Comparison of ENCODE assay signal across 23 cellular contexts in the genomic region with DNA sequence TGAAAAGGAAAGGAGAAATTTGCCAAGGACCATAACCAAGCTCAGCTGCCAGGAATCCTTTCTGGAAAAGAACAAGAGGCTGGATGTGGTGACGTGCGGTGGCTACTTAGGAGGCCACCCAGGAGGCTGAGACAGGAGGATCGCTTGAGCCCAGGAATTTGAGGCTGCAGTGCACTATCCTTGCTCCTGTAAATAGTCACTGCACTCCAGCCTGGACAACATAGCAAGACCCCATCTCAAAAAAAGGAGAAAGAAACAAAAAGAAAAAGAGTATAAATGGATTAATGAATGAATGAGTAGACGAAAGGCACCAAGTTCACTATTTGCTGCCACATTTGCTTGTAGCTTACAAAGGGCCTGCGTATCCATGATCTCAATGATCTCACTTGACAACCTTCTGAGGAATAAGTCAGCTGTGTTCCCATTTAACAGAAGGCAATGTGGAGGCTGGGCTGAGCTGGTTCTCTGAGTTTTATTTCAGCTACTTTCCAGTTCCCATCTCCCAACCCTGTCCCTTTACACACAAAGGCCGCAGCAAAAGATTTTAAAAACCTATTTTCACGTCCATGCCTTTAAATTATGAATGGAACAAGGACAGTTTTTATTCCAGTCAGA. TPM values are rescaled to one million over a fixed set of nuclear protein-coding genes. Genes with fewer than 3 reads are reported as not detected.
A peak's percentile ranks its signal among the peaks of the same experiment; 100 is the strongest.
DNase-seq lines count a peak whose midpoint lies in the region; ATAC-seq, FAIRE-seq and TF ChIP-seq lines count a peak whose summit lies in the region.
"Had no signal": no experiment of that assay in that cellular context is flagged by ENCODE, and none has a peak within 500 bp of the region (broad histone marks: within the 10 kb centered on the region; RNA-seq: fewer than 3 reads in every experiment).

No MANE protein-coding gene starts in this region.

- POLR2A ChIA-PET in WTC11 (lab: Charles Lee), result no interaction called here

- H3K9me3 Mint-ChIP-seq in WTC11, result peaks cover 15% of the 10 kb centered on the region
- H3K9me3 Mint-ChIP-seq in central memory CD8-positive, alpha-beta T cell, result peaks cover 4% of the 10 kb centered on the region
- H3K9me3 Mint-ChIP-seq: CD8-positive, alpha-beta T cell; IgD-negative memory B cell had no signal

- no peak overlapping the region for H3K23ac ChIP-seq in trophoblast cell (ENCODE audit: low read length)

- peak overlapping the region; percentile 40 for H3K14ac ChIP-seq in trophoblast cell (ENCODE audit: low read length)

- peak overlapping the region; percentile 62 for H2AK5ac ChIP-seq in trophoblast cell (ENCODE audit: low read length)

- CTCF ChIA-PET in WTC11 (lab: Charles Lee), result interaction anchor here (1.6 kb wide), 1 partner anchor 78 kb away, joined by 8 read pairs; no protein-coding TSS in a partner anchor

- ATAC-seq in WTC11 (no peak), HG03342 (IDR thresholded peaks at IDR 0.05; ENCODE audit: unreplicated experiment) (no peak)
- no peak for ATAC-seq in central memory CD8-positive, alpha-beta T cell (replicated peaks; ENCODE audit: extremely low read depth, poor library complexity, severe bottlenecking)
- ATAC-seq: A549; CD8-positive, alpha-beta T cell had no signal

- no peak overlapping the region for H3K4me3 Mint-ChIP-seq in WTC11
- H3K4me3 Mint-ChIP-seq in central memory CD8-positive, alpha-beta T cell, result no peak overlapping the region
- H3K4me3 Mint-ChIP-seq: B cell; CD8-positive, alpha-beta T cell; IgD-negative memory B cell had no signal

- peak overlapping the region; percentile 25 for H3K4ac ChIP-seq in trophoblast cell (ENCODE audit: low read depth, low read length)

- no peak overlapping the region for H3K4me3 ChIP-seq in trophoblast cell (ENCODE audit: low read depth, low read length)
- no peak overlapping the region for H3K4me3 ChIP-seq in skeletal muscle tissue (ENCODE audit: low read length in 3 of 3)
- H3K4me3 ChIP-seq: A549; BLaER1 treated with 17β-estradiol and CSF1 and Interleukin-3, amounts not matched to agents 10 nM and 100 nM; HAP-1 had no signal

- no peak for FAIRE-seq in D721Med (lab: Jason Lieb, UNC)
- FAIRE-seq: A549, G401.6, GM12891, GM19239, HTR-8/SVneo had no signal

- no CpG with 5 or more reads among the region's 7 CpGs for WGBS in trophoblast cell (ENCODE audit: extremely low coverage, insufficient coverage, insufficient read length)

- H3K79me2 ChIP-seq in trophoblast cell (ENCODE audit: control insufficient read depth, insufficient read depth, low read length, poor library complexity), result no peaks in the 10 kb centered on the region

- no peak overlapping the region for H3K4me2 ChIP-seq in trophoblast cell (ENCODE audit: low read length)
- H3K4me2 ChIP-seq: A549 had no signal

- DNase-seq in WTC11 (ENCODE audit: low spot score) (no peak), trophoblast cell (no peak), D721Med (ENCODE audit: insufficient read length, low spot score) (no peak), NCI-H1105 (lab: John Stamatoyannopoulos, UW) (no peak)
- DNase-seq in central memory CD8-positive, alpha-beta T cell (ENCODE audit: low spot score in 2 of 2), result no peak
- DNase-seq: Calu3; CD8-positive, alpha-beta T cell; DMS 273 treated with DMSO at 0.1 percent for 48 hours; DMS53; DND-41; EL; KG1 had no signal

- peaks cover 6% of the 10 kb centered on the region; the same call in 1 of the 2 replicates for H3K36me3 Mint-ChIP-seq in WTC11
- H3K36me3 Mint-ChIP-seq in central memory CD8-positive, alpha-beta T cell (ENCODE audit: insufficient read depth), result no peaks in the 10 kb centered on the region

- no peaks in the 10 kb centered on the region for H3K36me3 ChIP-seq in trophoblast cell (ENCODE audit: control insufficient read depth in 1 of 2, insufficient read depth in 2 of 2, low read length in 2 of 2)
- H3K36me3 ChIP-seq in skeletal muscle tissue (ENCODE audit: control insufficient read depth in 3 of 3, insufficient read depth in 3 of 3, low read length in 3 of 3), result no peaks in the 10 kb centered on the region
- H3K36me3 ChIP-seq: HAP-1 had no signal

- H3K4me1 ChIP-seq in trophoblast cell (ENCODE audit: control insufficient read depth in 1 of 2, insufficient read depth in 2 of 2, low read length in 2 of 2) (peaks cover 23 to 45% of the 10 kb centered on the region in 2 experiments), skeletal muscle tissue (ENCODE audit: control insufficient read depth in 3 of 3, insufficient read depth in 3 of 3, low read length in 3 of 3) (peaks cover 30 to 64% (median 51%) of the 10 kb centered on the region in 3 donors)

- H3K27me3 Mint-ChIP-seq in WTC11 (ENCODE audit: low read depth), result no peaks in the 10 kb centered on the region; the same call in 1 of the 2 replicates
- no peaks in the 10 kb centered on the region for H3K27me3 Mint-ChIP-seq in central memory CD8-positive, alpha-beta T cell

- no peak overlapping the region for H4K8ac ChIP-seq in trophoblast cell (ENCODE audit: low read depth, low read length)

- H3K18ac ChIP-seq in trophoblast cell (ENCODE audit: low read length), result no peak overlapping the region

- TF ChIP-seq CTCF in WTC11 (IDR thresholded peaks at IDR 0.05) (no peak), D721Med (IDR thresholded peaks at IDR 0.05; ENCODE audit: insufficient read depth, missing control alignments) (no peak)

- peak overlapping the region; percentile 84 for H2BK120ac ChIP-seq in trophoblast cell (ENCODE audit: insufficient read depth, low read length, poor library complexity)

- H3K27ac ChIP-seq in trophoblast cell (ENCODE audit: low read depth, low read length), result peak overlapping the region; percentile 85
- peak overlapping the region; percentile 91 for H3K27ac ChIP-seq in skeletal muscle tissue (ENCODE audit: low read depth, low read length)
- H3K27ac ChIP-seq: A549 had no signal

- peaks cover 36% of the 10 kb centered on the region for H3K4me1 Mint-ChIP-seq in WTC11
- H3K4me1 Mint-ChIP-seq in central memory CD8-positive, alpha-beta T cell, result peaks cover 36% of the 10 kb centered on the region

- peak overlapping the region; percentile 60 for H2BK5ac ChIP-seq in trophoblast cell (ENCODE audit: low read depth, low read length, poor library complexity)

- H2BK12ac ChIP-seq in trophoblast cell (ENCODE audit: low read length), result peak overlapping the region; percentile 38

- H3K9me3 ChIP-seq in trophoblast cell (ENCODE audit: insufficient read depth, low read depth, low read length), result peaks cover 1% of the 10 kb centered on the region
- no peaks in the 10 kb centered on the region for H3K9me3 ChIP-seq in skeletal muscle tissue (ENCODE audit: control insufficient read depth in 3 of 3, low read length in 3 of 3)
- H3K9me3 ChIP-seq: A549, HAP-1 had no signal

- H3K79me1 ChIP-seq in trophoblast cell (ENCODE audit: low read length), result peaks cover 28% of the 10 kb centered on the region

- H3K9ac ChIP-seq in trophoblast cell (ENCODE audit: low read length) (no peak overlapping the region), skeletal muscle tissue (ENCODE audit: low read depth in 1 of 3, low read length in 3 of 3) (no peak overlapping the region)
- H3K9ac ChIP-seq: BLaER1 treated with 17β-estradiol and CSF1 and Interleukin-3, amounts not matched to agents 10 nM and 100 nM had no signal

- H2AFZ ChIP-seq in trophoblast cell (ENCODE audit: insufficient read depth, low read length, poor library complexity), result no peak overlapping the region

- H3K27me3 ChIP-seq in trophoblast cell (ENCODE audit: insufficient read depth, low read length), result no peaks in the 10 kb centered on the region
- H3K27me3 ChIP-seq in skeletal muscle tissue (ENCODE audit: control insufficient read depth in 3 of 3, insufficient read depth in 3 of 3, low read length in 3 of 3), result no peaks in the 10 kb centered on the region
- H3K27me3 ChIP-seq: BLaER1 treated with 17β-estradiol and CSF1 and Interleukin-3, amounts not matched to agents 10 nM and 100 nM had no signal

- H4K12ac ChIP-seq in trophoblast cell (ENCODE audit: low read depth, low read length), result no peak overlapping the region

- H3K27ac Mint-ChIP-seq in WTC11, result peak overlapping the region; percentile 73
- H3K27ac Mint-ChIP-seq in central memory CD8-positive, alpha-beta T cell (ENCODE audit: low read depth), result peak overlapping the region; percentile 35
- H3K27ac Mint-ChIP-seq: B cell; CD8-positive, alpha-beta T cell had no signal

- peak overlapping the region; percentile 10 for H4K91ac ChIP-seq in trophoblast cell (ENCODE audit: low read depth, low read length)

TF ChIP-seq in WTC11, 78 proteins besides CTCF, POLR2A, EP300 and RAD21:
- TF ChIP-seq ZNF121 (CRISPR knock-in tag; IDR thresholded peaks at IDR 0.05) (peak; percentile 52; the same call in 1 of the 2 replicates), NFE2L1 (CRISPR knock-in tag; IDR thresholded peaks at IDR 0.05) (no peak)

RNA-seq across cellular contexts. Expression of a gene that starts 29.8 kb away (rescaled TPM):
- total RNA-seq in WTC11 (2021) (6.9 to 7.9 TPM (median 7.5 TPM) in 3 replicates), skeletal muscle tissue (1.6 TPM)
- polyA plus RNA-seq in trophoblast cell (2013), result 2.8 and 3.0 TPM in 2 replicates

RNA-seq across cellular contexts. Expression of a gene that starts 30.1 kb away (rescaled TPM):
- total RNA-seq in WTC11 (2021), result 0.14 to 0.22 TPM (median 0.16 TPM) in 3 replicates
- polyA plus RNA-seq in trophoblast cell (2013), result 10.7 and 11.1 TPM in 2 replicates
- 1.0 TPM for total RNA-seq in skeletal muscle tissue
